1 cellular context compared by ENCODE assay signal in genomic region chr3:46725663-46726314, GRCh38.
TF ChIP-seq lines count a peak whose summit lies in the region.

No MANE protein-coding gene starts in this region.

TF ChIP-seq in GM12878, 131 proteins besides CTCF, POLR2A, EP300 and RAD21:
- TF ChIP-seq IRF4 (IDR thresholded peaks at IDR 0.05; ENCODE audit: low read depth, low read length) (no peak), CEBPB (IDR thresholded peaks at IDR 0.05; ENCODE audit: borderline replicate concordance in 1 of 2, low read depth in 2 of 2, low read length in 2 of 2) (no peak), HDAC2 (IDR thresholded peaks at IDR 0.05) (no peak), STAT1 (conservative IDR thresholded peaks at IDR 0.05) (no peak), IRF3 (IDR thresholded peaks at IDR 0.05) (no peak), NFYA (IDR thresholded peaks at IDR 0.05; ENCODE audit: borderline replicate concordance, low read depth, low read length) (no peak), POU2F2 (IDR thresholded peaks at IDR 0.05; ENCODE audit: borderline replicate concordance, low read depth, low read length) (no peak), KLF5 (IDR thresholded peaks at IDR 0.05; ENCODE audit: partially characterized antibody) (no peak), SKIL (IDR thresholded peaks at IDR 0.05; ENCODE audit: low read depth, poor library complexity, severe bottlenecking) (no peak), USF2 (IDR thresholded peaks at IDR 0.05; ENCODE audit: borderline replicate concordance, low read depth, low read length) (no peak), CUX1 (IDR thresholded peaks at IDR 0.05; ENCODE audit: insufficient replicate concordance, low read depth, low read length) (no peak), ZNF592 (IDR thresholded peaks at IDR 0.05) (no peak), SMAD1 (IDR thresholded peaks at IDR 0.05; ENCODE audit: low read depth, partially characterized antibody) (no peak), ZZZ3 (IDR thresholded peaks at IDR 0.05; ENCODE audit: control insufficient read depth, insufficient read length, low read depth) (no peak), PAX5 (IDR thresholded peaks at IDR 0.05; ENCODE audit: borderline replicate concordance, low read depth, low read length) (no peak), ZNF622 (IDR thresholded peaks at IDR 0.05) (no peak)
